ENCODE assay signal across 8 cellular contexts in the genomic region with DNA sequence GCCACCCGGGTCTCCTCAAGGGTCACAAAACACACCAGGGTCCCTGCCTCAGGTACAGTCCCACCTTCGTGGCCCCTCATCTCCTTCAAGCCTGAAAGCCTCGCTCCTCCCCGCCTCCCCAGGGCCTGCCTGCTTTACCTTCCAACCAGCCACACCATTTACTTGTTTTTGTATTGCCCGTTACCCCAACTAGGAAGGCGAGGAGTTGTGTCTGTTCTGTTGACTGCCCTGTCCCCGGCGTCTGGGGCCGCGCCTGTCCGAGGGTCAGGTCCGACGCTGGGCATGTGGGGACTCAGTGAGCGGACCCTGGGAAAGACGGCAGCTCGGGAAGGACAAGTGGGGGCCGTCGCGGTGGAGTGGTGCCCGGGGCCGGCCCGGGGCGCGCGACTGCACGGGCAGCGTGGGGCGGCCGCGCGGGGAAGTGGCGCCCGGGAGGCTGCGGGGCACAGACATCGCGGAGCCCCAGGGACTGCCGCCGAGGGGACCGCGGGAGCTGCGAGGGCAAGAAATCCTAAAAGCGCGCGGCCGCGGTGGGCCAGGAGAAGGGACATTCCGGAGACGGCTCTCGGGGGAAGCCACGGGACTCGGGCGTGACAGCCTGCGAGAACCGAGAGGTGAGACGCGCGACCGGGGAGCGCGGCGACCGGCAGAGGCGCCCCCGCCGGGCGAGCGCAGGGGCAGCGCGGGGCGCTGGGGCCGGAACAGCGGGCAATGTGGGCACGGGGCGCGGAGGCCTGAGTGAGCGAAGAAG. TPM values are rescaled to one million over a fixed set of nuclear protein-coding genes. Genes with fewer than 3 reads are reported as not detected.
DNase-seq lines count a peak whose midpoint lies in the region; ATAC-seq, FAIRE-seq and TF ChIP-seq lines count a peak whose summit lies in the region.

No MANE protein-coding gene starts in this region.

- peaks cover 0 to 5% of the 10 kb centered on the region in 2 donors for H3K4me1 ChIP-seq in kidney (ENCODE audit: control insufficient read depth in 1 of 2, insufficient read depth in 1 of 2, low read depth in 1 of 2, low read length in 2 of 2)

- ATAC-seq in HG02938 (IDR thresholded peaks at IDR 0.05; ENCODE audit: unreplicated experiment), result peak; percentile 38

- H3K9ac ChIP-seq in kidney (ENCODE audit: low read length in 2 of 2), result peak overlapping the region in 1 of 2 donors; percentile 51

- peak overlapping the region; percentile 32 to 58 for H3K4me3 ChIP-seq in kidney (ENCODE audit: low read length in 2 of 2)

- H3K36me3 ChIP-seq in kidney (ENCODE audit: control insufficient read depth in 1 of 2, insufficient read depth in 2 of 2, low read length in 2 of 2), result no peaks in the 10 kb centered on the region

- no peak for FAIRE-seq in kidney (lab: Jason Lieb, UNC)

- DNase-seq in AG08395 (ENCODE audit: low spot score), result peak; percentile 47
- peak; percentile 84 for DNase-seq in GM13977 (ENCODE audit: low spot score)
- DNase-seq in RPMI8226, result peak; percentile 64
- peak; percentile 68 for DNase-seq in astrocyte of the hippocampus (ENCODE audit: low read depth, low spot score)
- DNase-seq in kidney, result peak; percentile 87
- peak; percentile 50 for DNase-seq in stimulated activated CD4-positive, alpha-beta T cell treated with anti-CD3 and anti-CD28 coated beads, Interleukin-4, amount 100 ng/mL, for 1 hour
- DNase-seq in OCI-M1 (lab: John Stamatoyannopoulos, UW), result no peak

- TF ChIP-seq CTCF in GM13977 (IDR thresholded peaks at IDR 0.05; ENCODE audit: extremely low read depth, insufficient read depth, missing control alignments), result no peak
- TF ChIP-seq CTCF in kidney (IDR thresholded peaks at IDR 0.05; ENCODE audit: borderline replicate concordance, extremely low read depth, insufficient read depth), result no peak

- in situ Hi-C loops in GM13977 (cut with MboI; ENCODE audit: low pct_unique_long_range_greater_than_20kb, low sequenced_read_pairs, unreplicated experiment), result no loop called here

- intact Hi-C loops in kidney (cut with DNase I), result no loop called here

- H3K27ac ChIP-seq in kidney (ENCODE audit: low read depth in 2 of 2, low read length in 2 of 2), result peak overlapping the region in 1 of 2 donors; percentile 37

- no peaks in the 10 kb centered on the region for H3K9me3 ChIP-seq in kidney (ENCODE audit: control insufficient read depth in 1 of 2, low read length in 2 of 2)

RNA-seq across cellular contexts. Expression of gene GRHL1, which starts 0.8 kb away (rescaled TPM):
- 6.0 TPM for total RNA-seq in kidney
- polyA plus RNA-seq in kidney (ENCODE audit: insufficient read depth, low read depth, low replicate concordance), result 2.3 TPM
